In genomic region chr10:71964669-71965515, GRCh38 we compare ENCODE assay signal across 1 cellular context.
A peak's percentile ranks its signal among the peaks of the same experiment; 100 is the strongest.
TF ChIP-seq lines count a peak whose summit lies in the region.

No MANE protein-coding gene starts in this region.

TF ChIP-seq in HepG2, 621 proteins besides CTCF, POLR2A, EP300 and RAD21 (continued from another document and continues in another):
- TF ChIP-seq CSRNP1 (CRISPR knock-in tag; IDR thresholded peaks at IDR 0.05) (no peak), SOX6 (IDR thresholded peaks at IDR 0.05) (no peak), SOX6 (CRISPR knock-in tag; IDR thresholded peaks at IDR 0.05) (no peak), TMF1 (CRISPR knock-in tag; IDR thresholded peaks at IDR 0.05; ENCODE audit: low read depth) (no peak), ZNF496 (CRISPR knock-in tag; IDR thresholded peaks at IDR 0.05; ENCODE audit: insufficient replicate concordance) (no peak), ZBTB38 (CRISPR knock-in tag; IDR thresholded peaks at IDR 0.05) (no peak; the same call in 1 of the 2 replicates), NRL (CRISPR knock-in tag; IDR thresholded peaks at IDR 0.05; ENCODE audit: borderline replicate concordance) (peak; percentile 55), ZNF607 (CRISPR knock-in tag; IDR thresholded peaks at IDR 0.05; ENCODE audit: borderline replicate concordance) (0 out of 2 replicates have a peak, but pooled peaks have one; percentile 41), ZNF652 (CRISPR knock-in tag; IDR thresholded peaks at IDR 0.05; ENCODE audit: borderline replicate concordance, low read depth) (no peak), SP1 (IDR thresholded peaks at IDR 0.05) (no peak), SP1 (CRISPR knock-in tag; IDR thresholded peaks at IDR 0.05) (0 out of 2 replicates have a peak, but pooled peaks have one; percentile 8), ZMAT3 (CRISPR knock-in tag; conservative IDR thresholded peaks at IDR 0.05) (no peak; the same call in 1 of the 2 replicates), MAFK (conservative IDR thresholded peaks at IDR 0.05 in 1 of 2, IDR thresholded peaks at IDR 0.05 in 1 of 2; ENCODE audit: low read length in 2 of 2) (no peak), MYC (CRISPR knock-in tag; IDR thresholded peaks at IDR 0.05; ENCODE audit: borderline replicate concordance) (peak; percentile 71; the same call in 1 of the 2 replicates), NFYB (CRISPR knock-in tag; IDR thresholded peaks at IDR 0.05) (no peak), ARNTL (CRISPR knock-in tag; IDR thresholded peaks at IDR 0.05) (peak; percentile 56; the same call in 1 of the 2 replicates), ZNF460 (CRISPR knock-in tag; IDR thresholded peaks at IDR 0.05; ENCODE audit: borderline replicate concordance) (no peak), ELF1 (CRISPR knock-in tag; IDR thresholded peaks at IDR 0.05) (no peak), FOXM1 (CRISPR knock-in tag; IDR thresholded peaks at IDR 0.05) (0 out of 2 replicates have a peak, but pooled peaks have one; percentile 26), ZNF747 (CRISPR knock-in tag; IDR thresholded peaks at IDR 0.05; ENCODE audit: borderline replicate concordance) (no peak), TEAD3 (CRISPR knock-in tag; optimal IDR thresholded peaks at IDR 0.05; ENCODE audit: borderline replicate concordance) (peak; percentile 81), SIN3A (IDR thresholded peaks at IDR 0.05; ENCODE audit: borderline replicate concordance, low read depth, low read length) (peak; percentile 48; the same call in 1 of the 2 replicates), ZNF564 (CRISPR knock-in tag; IDR thresholded peaks at IDR 0.05) (0 out of 2 replicates have a peak, but pooled peaks have one; percentile 66), EHMT2 (IDR thresholded peaks at IDR 0.05; ENCODE audit: borderline replicate concordance, low read depth, low read length) (no peak), ZNF75D (CRISPR knock-in tag; IDR thresholded peaks at IDR 0.05; ENCODE audit: borderline replicate concordance) (no peak), NFIC (IDR thresholded peaks at IDR 0.05; ENCODE audit: low read length) (no peak), ZNF777 (CRISPR knock-in tag; IDR thresholded peaks at IDR 0.05) (peak; percentile 54), ZNF746 (CRISPR knock-in tag; IDR thresholded peaks at IDR 0.05) (peak; percentile 41; the same call in 1 of the 2 replicates), ZKSCAN5 (CRISPR knock-in tag; IDR thresholded peaks at IDR 0.05) (no peak), ASH2L (IDR thresholded peaks at IDR 0.05; ENCODE audit: insufficient read length, low read depth, low read length) (peak; percentile 48), ZNF570 (CRISPR knock-in tag; IDR thresholded peaks at IDR 0.05; ENCODE audit: borderline replicate concordance) (no peak), AFF4 (CRISPR knock-in tag; IDR thresholded peaks at IDR 0.05) (no peak), ZFY (CRISPR knock-in tag; IDR thresholded peaks at IDR 0.05) (peak; percentile 1; the same call in 1 of the 2 replicates), ZSCAN5A (CRISPR knock-in tag; IDR thresholded peaks at IDR 0.05; ENCODE audit: borderline replicate concordance) (no peak), ZNF512 (CRISPR knock-in tag; IDR thresholded peaks at IDR 0.05) (no peak), ZNF382 (CRISPR knock-in tag; IDR thresholded peaks at IDR 0.05; ENCODE audit: borderline replicate concordance) (no peak), XRCC5 (optimal IDR thresholded peaks at IDR 0.05; ENCODE audit: low read length) (no peak), MATR3 (CRISPR knock-in tag; IDR thresholded peaks at IDR 0.05) (no peak), HOMEZ (CRISPR knock-in tag; IDR thresholded peaks at IDR 0.05; ENCODE audit: low read depth) (no peak), GABPB1 (CRISPR knock-in tag; IDR thresholded peaks at IDR 0.05) (0 out of 2 replicates have a peak, but pooled peaks have one; percentile 18), ZNF557 (CRISPR knock-in tag; IDR thresholded peaks at IDR 0.05) (no peak), JUNB (CRISPR knock-in tag; IDR thresholded peaks at IDR 0.05; ENCODE audit: borderline replicate concordance) (peak; percentile 60), ZNF24 (IDR thresholded peaks at IDR 0.05) (no peak), ZNF251 (CRISPR knock-in tag; IDR thresholded peaks at IDR 0.05) (no peak), SOX5 (CRISPR knock-in tag; IDR thresholded peaks at IDR 0.05; ENCODE audit: borderline replicate concordance) (no peak)
- TF ChIP-seq, protein P1, sequence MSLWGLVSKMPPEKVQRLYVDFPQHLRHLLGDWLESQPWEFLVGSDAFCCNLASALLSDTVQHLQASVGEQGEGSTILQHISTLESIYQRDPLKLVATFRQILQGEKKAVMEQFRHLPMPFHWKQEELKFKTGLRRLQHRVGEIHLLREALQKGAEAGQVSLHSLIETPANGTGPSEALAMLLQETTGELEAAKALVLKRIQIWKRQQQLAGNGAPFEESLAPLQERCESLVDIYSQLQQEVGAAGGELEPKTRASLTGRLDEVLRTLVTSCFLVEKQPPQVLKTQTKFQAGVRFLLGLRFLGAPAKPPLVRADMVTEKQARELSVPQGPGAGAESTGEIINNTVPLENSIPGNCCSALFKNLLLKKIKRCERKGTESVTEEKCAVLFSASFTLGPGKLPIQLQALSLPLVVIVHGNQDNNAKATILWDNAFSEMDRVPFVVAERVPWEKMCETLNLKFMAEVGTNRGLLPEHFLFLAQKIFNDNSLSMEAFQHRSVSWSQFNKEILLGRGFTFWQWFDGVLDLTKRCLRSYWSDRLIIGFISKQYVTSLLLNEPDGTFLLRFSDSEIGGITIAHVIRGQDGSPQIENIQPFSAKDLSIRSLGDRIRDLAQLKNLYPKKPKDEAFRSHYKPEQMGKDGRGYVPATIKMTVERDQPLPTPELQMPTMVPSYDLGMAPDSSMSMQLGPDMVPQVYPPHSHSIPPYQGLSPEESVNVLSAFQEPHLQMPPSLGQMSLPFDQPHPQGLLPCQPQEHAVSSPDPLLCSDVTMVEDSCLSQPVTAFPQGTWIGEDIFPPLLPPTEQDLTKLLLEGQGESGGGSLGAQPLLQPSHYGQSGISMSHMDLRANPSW (CRISPR knock-in tag; IDR thresholded peaks at IDR 0.05; ENCODE audit: borderline replicate concordance), result peak; percentile 40; the same call in 1 of the 2 replicates
- TF ChIP-seq, protein P2, sequence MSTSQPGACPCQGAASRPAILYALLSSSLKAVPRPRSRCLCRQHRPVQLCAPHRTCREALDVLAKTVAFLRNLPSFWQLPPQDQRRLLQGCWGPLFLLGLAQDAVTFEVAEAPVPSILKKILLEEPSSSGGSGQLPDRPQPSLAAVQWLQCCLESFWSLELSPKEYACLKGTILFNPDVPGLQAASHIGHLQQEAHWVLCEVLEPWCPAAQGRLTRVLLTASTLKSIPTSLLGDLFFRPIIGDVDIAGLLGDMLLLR (CRISPR knock-in tag; IDR thresholded peaks at IDR 0.05), result peak; percentile 62; the same call in 1 of the 2 replicates
- TF ChIP-seq, protein P3, sequence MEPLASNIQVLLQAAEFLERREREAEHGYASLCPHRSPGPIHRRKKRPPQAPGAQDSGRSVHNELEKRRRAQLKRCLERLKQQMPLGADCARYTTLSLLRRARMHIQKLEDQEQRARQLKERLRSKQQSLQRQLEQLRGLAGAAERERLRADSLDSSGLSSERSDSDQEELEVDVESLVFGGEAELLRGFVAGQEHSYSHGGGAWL (CRISPR knock-in tag; IDR thresholded peaks at IDR 0.05), result peak; percentile 57; the same call in 1 of the 2 replicates
- TF ChIP-seq, protein P4, sequence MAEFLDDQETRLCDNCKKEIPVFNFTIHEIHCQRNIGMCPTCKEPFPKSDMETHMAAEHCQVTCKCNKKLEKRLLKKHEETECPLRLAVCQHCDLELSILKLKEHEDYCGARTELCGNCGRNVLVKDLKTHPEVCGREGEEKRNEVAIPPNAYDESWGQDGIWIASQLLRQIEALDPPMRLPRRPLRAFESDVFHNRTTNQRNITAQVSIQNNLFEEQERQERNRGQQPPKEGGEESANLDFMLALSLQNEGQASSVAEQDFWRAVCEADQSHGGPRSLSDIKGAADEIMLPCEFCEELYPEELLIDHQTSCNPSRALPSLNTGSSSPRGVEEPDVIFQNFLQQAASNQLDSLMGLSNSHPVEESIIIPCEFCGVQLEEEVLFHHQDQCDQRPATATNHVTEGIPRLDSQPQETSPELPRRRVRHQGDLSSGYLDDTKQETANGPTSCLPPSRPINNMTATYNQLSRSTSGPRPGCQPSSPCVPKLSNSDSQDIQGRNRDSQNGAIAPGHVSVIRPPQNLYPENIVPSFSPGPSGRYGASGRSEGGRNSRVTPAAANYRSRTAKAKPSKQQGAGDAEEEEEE (CRISPR knock-in tag; IDR thresholded peaks at IDR 0.05; ENCODE audit: borderline replicate concordance), result no peak
